In the genomic region with DNA sequence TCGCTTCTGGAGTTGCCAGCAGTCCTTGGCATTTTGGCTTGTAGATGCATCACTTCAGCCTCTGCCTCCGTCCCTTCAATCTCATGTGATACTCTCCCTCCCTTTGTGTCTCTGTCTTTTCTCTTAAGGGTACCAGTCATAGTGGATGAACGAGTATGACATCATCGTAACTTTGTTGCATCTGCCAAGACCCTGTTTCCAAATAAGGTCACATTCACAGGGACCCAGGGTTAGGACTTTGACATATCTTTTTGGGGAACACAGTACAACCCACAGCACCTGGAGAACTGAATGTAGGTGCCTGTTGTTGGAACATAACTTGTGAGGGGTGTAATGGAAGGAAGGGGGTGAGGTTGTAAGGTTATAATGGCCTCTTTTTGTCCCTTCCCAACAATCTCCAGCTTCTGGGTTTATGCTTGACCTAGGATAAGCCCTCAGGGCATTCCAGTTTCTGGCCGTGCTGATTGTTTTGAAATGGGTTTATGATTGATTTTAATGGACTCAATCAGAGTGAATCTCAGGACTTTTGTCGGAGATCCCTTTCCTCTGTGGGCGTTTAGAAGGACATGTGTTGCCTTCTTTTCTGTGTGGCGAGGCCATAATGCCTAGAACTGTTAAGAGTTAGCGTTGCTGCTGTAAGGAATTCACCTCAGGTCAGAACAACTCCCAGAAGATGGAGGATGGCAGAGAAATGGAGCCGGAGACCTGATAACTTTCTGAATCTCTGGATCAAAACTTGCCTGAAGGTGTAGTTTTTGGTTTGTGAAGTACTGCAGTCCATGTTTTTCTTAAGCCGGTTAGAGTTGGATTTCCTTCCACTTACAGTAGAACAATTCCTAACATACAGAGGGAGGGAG, we compare ENCODE assay signal across 1 cellular context.
TF ChIP-seq lines count a peak whose summit lies in the region.

No MANE protein-coding gene starts in this region.

TF ChIP-seq in HepG2, 621 proteins besides CTCF, POLR2A, EP300 and RAD21 (continued from another document):
- TF ChIP-seq, protein P1, sequence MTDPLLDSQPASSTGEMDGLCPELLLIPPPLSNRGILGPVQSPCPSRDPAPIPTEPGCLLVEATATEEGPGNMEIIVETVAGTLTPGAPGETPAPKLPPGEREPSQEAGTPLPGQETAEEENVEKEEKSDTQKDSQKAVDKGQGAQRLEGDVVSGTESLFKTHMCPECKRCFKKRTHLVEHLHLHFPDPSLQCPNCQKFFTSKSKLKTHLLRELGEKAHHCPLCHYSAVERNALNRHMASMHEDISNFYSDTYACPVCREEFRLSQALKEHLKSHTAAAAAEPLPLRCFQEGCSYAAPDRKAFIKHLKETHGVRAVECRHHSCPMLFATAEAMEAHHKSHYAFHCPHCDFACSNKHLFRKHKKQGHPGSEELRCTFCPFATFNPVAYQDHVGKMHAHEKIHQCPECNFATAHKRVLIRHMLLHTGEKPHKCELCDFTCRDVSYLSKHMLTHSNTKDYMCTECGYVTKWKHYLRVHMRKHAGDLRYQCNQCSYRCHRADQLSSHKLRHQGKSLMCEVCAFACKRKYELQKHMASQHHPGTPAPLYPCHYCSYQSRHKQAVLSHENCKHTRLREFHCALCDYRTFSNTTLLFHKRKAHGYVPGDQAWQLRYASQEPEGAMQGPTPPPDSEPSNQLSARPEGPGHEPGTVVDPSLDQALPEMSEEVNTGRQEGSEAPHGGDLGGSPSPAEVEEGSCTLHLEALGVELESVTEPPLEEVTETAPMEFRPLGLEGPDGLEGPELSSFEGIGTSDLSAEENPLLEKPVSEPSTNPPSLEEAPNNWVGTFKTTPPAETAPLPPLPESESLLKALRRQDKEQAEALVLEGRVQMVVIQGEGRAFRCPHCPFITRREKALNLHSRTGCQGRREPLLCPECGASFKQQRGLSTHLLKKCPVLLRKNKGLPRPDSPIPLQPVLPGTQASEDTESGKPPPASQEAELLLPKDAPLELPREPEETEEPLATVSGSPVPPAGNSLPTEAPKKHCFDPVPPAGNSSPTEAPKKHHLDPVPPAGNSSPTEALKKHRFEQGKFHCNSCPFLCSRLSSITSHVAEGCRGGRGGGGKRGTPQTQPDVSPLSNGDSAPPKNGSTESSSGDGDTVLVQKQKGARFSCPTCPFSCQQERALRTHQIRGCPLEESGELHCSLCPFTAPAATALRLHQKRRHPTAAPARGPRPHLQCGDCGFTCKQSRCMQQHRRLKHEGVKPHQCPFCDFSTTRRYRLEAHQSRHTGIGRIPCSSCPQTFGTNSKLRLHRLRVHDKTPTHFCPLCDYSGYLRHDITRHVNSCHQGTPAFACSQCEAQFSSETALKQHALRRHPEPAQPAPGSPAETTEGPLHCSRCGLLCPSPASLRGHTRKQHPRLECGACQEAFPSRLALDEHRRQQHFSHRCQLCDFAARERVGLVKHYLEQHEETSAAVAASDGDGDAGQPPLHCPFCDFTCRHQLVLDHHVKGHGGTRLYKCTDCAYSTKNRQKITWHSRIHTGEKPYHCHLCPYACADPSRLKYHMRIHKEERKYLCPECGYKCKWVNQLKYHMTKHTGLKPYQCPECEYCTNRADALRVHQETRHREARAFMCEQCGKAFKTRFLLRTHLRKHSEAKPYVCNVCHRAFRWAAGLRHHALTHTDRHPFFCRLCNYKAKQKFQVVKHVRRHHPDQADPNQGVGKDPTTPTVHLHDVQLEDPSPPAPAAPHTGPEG (CRISPR knock-in tag; IDR thresholded peaks at IDR 0.05), result no peak
- no peak for TF ChIP-seq ZNF766 (CRISPR knock-in tag; IDR thresholded peaks at IDR 0.05; ENCODE audit: borderline replicate concordance)
- TF ChIP-seq, protein P2, sequence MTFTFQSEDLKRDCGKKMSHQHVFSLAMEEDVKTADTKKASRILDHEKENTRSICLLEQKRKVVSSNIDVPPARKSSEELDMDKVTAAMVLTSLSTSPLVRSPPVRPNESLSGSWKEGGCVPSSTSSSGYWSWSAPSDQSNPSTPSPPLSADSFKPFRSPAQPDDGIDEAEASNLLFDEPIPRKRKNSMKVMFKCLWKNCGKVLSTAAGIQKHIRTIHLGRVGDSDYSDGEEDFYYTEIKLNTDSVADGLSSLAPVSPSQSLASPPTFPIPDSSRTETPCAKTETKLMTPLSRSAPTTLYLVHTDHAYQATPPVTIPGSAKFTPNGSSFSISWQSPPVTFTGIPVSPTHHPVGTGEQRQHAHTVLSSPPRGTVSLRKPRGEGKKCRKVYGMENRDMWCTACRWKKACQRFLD (CRISPR knock-in tag; IDR thresholded peaks at IDR 0.05; ENCODE audit: borderline replicate concordance), result no peak
- TF ChIP-seq, protein P3, sequence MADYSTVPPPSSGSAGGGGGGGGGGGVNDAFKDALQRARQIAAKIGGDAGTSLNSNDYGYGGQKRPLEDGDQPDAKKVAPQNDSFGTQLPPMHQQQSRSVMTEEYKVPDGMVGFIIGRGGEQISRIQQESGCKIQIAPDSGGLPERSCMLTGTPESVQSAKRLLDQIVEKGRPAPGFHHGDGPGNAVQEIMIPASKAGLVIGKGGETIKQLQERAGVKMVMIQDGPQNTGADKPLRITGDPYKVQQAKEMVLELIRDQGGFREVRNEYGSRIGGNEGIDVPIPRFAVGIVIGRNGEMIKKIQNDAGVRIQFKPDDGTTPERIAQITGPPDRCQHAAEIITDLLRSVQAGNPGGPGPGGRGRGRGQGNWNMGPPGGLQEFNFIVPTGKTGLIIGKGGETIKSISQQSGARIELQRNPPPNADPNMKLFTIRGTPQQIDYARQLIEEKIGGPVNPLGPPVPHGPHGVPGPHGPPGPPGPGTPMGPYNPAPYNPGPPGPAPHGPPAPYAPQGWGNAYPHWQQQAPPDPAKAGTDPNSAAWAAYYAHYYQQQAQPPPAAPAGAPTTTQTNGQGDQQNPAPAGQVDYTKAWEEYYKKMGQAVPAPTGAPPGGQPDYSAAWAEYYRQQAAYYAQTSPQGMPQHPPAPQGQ (CRISPR knock-in tag; IDR thresholded peaks at IDR 0.05; ENCODE audit: borderline replicate concordance), result no peak
- TF ChIP-seq, protein P4, sequence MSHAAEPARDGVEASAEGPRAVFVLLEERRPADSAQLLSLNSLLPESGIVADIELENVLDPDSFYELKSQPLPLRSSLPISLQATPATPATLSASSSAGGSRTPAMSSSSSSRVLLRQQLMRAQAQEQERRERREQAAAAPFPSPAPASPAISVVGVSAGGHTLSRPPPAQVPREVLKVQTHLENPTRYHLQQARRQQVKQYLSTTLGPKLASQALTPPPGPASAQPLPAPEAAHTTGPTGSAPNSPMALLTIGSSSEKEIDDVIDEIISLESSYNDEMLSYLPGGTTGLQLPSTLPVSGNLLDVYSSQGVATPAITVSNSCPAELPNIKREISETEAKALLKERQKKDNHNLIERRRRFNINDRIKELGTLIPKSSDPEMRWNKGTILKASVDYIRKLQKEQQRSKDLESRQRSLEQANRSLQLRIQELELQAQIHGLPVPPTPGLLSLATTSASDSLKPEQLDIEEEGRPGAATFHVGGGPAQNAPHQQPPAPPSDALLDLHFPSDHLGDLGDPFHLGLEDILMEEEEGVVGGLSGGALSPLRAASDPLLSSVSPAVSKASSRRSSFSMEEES (CRISPR knock-in tag; IDR thresholded peaks at IDR 0.05), result no peak
- no peak for TF ChIP-seq ZNF607 (CRISPR knock-in tag; IDR thresholded peaks at IDR 0.05; ENCODE audit: borderline replicate concordance)
- TF ChIP-seq, protein P5, sequence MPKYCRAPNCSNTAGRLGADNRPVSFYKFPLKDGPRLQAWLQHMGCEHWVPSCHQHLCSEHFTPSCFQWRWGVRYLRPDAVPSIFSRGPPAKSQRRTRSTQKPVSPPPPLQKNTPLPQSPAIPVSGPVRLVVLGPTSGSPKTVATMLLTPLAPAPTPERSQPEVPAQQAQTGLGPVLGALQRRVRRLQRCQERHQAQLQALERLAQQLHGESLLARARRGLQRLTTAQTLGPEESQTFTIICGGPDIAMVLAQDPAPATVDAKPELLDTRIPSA (CRISPR knock-in tag; IDR thresholded peaks at IDR 0.05; ENCODE audit: borderline replicate concordance), result no peak
- 0 out of 2 replicates have a peak, but pooled peaks have one; percentile 52 for TF ChIP-seq ZSCAN12 (CRISPR knock-in tag; IDR thresholded peaks at IDR 0.05)
- TF ChIP-seq ZNF790 (CRISPR knock-in tag; IDR thresholded peaks at IDR 0.05; ENCODE audit: borderline replicate concordance), result no peak
- TF ChIP-seq ZNF12 (CRISPR knock-in tag; IDR thresholded peaks at IDR 0.05), result peak; percentile 82
- no peak for TF ChIP-seq TCF7L2 (IDR thresholded peaks at IDR 0.05; ENCODE audit: low read depth, low read length)
- TF ChIP-seq ZNF230 (CRISPR knock-in tag; IDR thresholded peaks at IDR 0.05), result no peak
- TF ChIP-seq, protein P6, sequence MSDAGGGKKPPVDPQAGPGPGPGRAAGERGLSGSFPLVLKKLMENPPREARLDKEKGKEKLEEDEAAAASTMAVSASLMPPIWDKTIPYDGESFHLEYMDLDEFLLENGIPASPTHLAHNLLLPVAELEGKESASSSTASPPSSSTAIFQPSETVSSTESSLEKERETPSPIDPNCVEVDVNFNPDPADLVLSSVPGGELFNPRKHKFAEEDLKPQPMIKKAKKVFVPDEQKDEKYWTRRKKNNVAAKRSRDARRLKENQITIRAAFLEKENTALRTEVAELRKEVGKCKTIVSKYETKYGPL (CRISPR knock-in tag; IDR thresholded peaks at IDR 0.05), result no peak
